ENCODE assay signal across 13 cellular contexts in genomic region chr2:215900203-215900611, GRCh38.
DNase-seq lines count a peak whose midpoint lies in the region; ATAC-seq and TF ChIP-seq lines count a peak whose summit lies in the region.
"Had no signal": no experiment of that assay in that cellular context is flagged by ENCODE, and none has a peak within 500 bp of the region (broad histone marks: within the 10 kb centered on the region; RNA-seq: fewer than 3 reads in every experiment).

No MANE protein-coding gene starts in this region.

- H4K20me1 ChIP-seq in OCI-LY3 (ENCODE audit: insufficient read depth, low read length), result no peaks in the 10 kb centered on the region
- H4K20me1 ChIP-seq in fibroblast of lung (ENCODE audit: control insufficient read depth, extremely low read depth, insufficient read depth, low read length), result no peaks in the 10 kb centered on the region

- H3K36me3 ChIP-seq in OCI-LY3 (replicated peaks; ENCODE audit: low read depth, low read length), result no peaks in the 10 kb centered on the region
- no peaks in the 10 kb centered on the region for H3K36me3 ChIP-seq in fibroblast of lung (ENCODE audit: control insufficient read depth, insufficient read depth, low read length)
- no peaks in the 10 kb centered on the region for H3K36me3 ChIP-seq in SJCRH30

- no peak overlapping the region for H3K4me3 Mint-ChIP-seq in osteocyte (ENCODE audit: unreplicated experiment)
- H3K4me3 Mint-ChIP-seq: central memory CD8-positive, alpha-beta T cell had no signal

- H3K79me2 ChIP-seq in OCI-LY3 (ENCODE audit: low read length) (no peaks in the 10 kb centered on the region), fibroblast of lung (ENCODE audit: control insufficient read depth, insufficient read depth, low read length) (no peaks in the 10 kb centered on the region)

- no peaks in the 10 kb centered on the region for H3K27me3 Mint-ChIP-seq in osteocyte (ENCODE audit: unreplicated experiment)

- H3K4me1 ChIP-seq in OCI-LY3 (ENCODE audit: low read length) (peaks cover 54% of the 10 kb centered on the region), fibroblast of lung (ENCODE audit: control insufficient read depth, extremely low read depth, insufficient read depth, low read length) (no peaks in the 10 kb centered on the region), SJCRH30 (no peaks in the 10 kb centered on the region)

- H3K27me3 ChIP-seq in OCI-LY3 (ENCODE audit: low read depth, low read length) (no peaks in the 10 kb centered on the region), fibroblast of lung (ENCODE audit: control insufficient read depth, insufficient read depth, low read length) (no peaks in the 10 kb centered on the region), SJCRH30 (no peaks in the 10 kb centered on the region)

- H3K9ac ChIP-seq in OCI-LY3 (ENCODE audit: low read length) (peak overlapping the region; percentile 43; the same call in 1 of the 2 replicates), fibroblast of lung (ENCODE audit: insufficient read depth, low read length) (no peak overlapping the region)

- peaks cover 39% of the 10 kb centered on the region for H3K4me1 Mint-ChIP-seq in osteocyte (ENCODE audit: unreplicated experiment)

- H3K27ac ChIP-seq in OCI-LY3 (ENCODE audit: low read length) (peak overlapping the region; percentile 76), fibroblast of lung (ENCODE audit: insufficient read depth, low read length) (no peak overlapping the region), SJCRH30 (no peak overlapping the region)

- no peaks in the 10 kb centered on the region for H3K36me3 Mint-ChIP-seq in osteocyte (ENCODE audit: unreplicated experiment)

- TF ChIP-seq CTCF in OCI-LY3 (IDR thresholded peaks at IDR 0.05; ENCODE audit: low read depth, low read length), result no peak
- TF ChIP-seq CTCF in fibroblast of lung (conservative IDR thresholded peaks at IDR 0.05 in 1 of 2, IDR thresholded peaks at IDR 0.05 in 1 of 2; ENCODE audit: low read depth in 1 of 2, low read length in 2 of 2), result no peak
- no peak for TF ChIP-seq CTCF in osteocyte (IDR thresholded peaks at IDR 0.05)

- intact Hi-C loops in sciatic nerve (cut with DNase I), result no loop called here

- ATAC-seq in sciatic nerve, result peak; percentile 64

- DNase-seq in GOT3 (lab: John Stamatoyannopoulos, UW), result peak; percentile 79
- DNase-seq in fibroblast of lung (ENCODE audit: low read depth in 2 of 2), result peak; percentile 33 to 63
- no peak for DNase-seq in sciatic nerve (ENCODE audit: low spot score)
- DNase-seq in osteocyte (ENCODE audit: extremely low spot score, unreplicated experiment), result no peak
- no peak for DNase-seq in EL
- no peak for DNase-seq in SJCRH30
- no peak for DNase-seq in NCI-H2107 (lab: John Stamatoyannopoulos, UW)
- DNase-seq: activated CD4-positive, CD25-positive, alpha-beta regulatory T cell treated with anti-CD3 and anti-CD28 coated beads, Interleukin-2, amount 50 U/mL, for 72 hours; DMS153; mesendoderm; NCI-H2029 treated with DMSO at 0.1 percent for 48 hours had no signal

- H3K4me3 ChIP-seq in OCI-LY3 (ENCODE audit: low read length), result no peak overlapping the region
- no peak overlapping the region for H3K4me3 ChIP-seq in fibroblast of lung (replicated peaks in 1 of 4; ENCODE audit: control extremely low read depth in 1 of 4, insufficient read depth in 1 of 4, low read depth in 3 of 4, low read length in 4 of 4)
- H3K4me3 ChIP-seq in SJCRH30, result no peak overlapping the region

- H3K4me2 ChIP-seq in OCI-LY3 (ENCODE audit: low read length) (peak overlapping the region; percentile 62; the same call in 1 of the 2 replicates), fibroblast of lung (ENCODE audit: extremely low read depth, insufficient read depth, low read length) (no peak overlapping the region)

- H3K9me3 ChIP-seq in OCI-LY3 (ENCODE audit: insufficient read depth, low read length), result no peaks in the 10 kb centered on the region
- no peaks in the 10 kb centered on the region for H3K9me3 ChIP-seq in fibroblast of lung (ENCODE audit: control insufficient read depth, insufficient read depth, low read depth, low read length)
- no peaks in the 10 kb centered on the region for H3K9me3 ChIP-seq in SJCRH30 (replicated peaks)

- no peak overlapping the region for H3K27ac Mint-ChIP-seq in osteocyte (ENCODE audit: unreplicated experiment)

- no peaks in the 10 kb centered on the region for H3K9me3 Mint-ChIP-seq in osteocyte (ENCODE audit: unreplicated experiment)
- H3K9me3 Mint-ChIP-seq: central memory CD8-positive, alpha-beta T cell had no signal

- H2AFZ ChIP-seq in OCI-LY3 (ENCODE audit: low read depth, low read length), result no peak overlapping the region
- H2AFZ ChIP-seq in fibroblast of lung (ENCODE audit: low read length), result no peak overlapping the region

Comparison
In these comparisons a context has a peak if more than half of its experiments do, and no peak if none do; other contexts are left out.
1. DNase-seq: peak in GOT3 (single experiment) and fibroblast of lung (2 of 2); none in sciatic nerve (single experiment), osteocyte (single experiment), EL (single experiment), SJCRH30 (0 of 2) and NCI-H2107 (single experiment).